11 cellular contexts compared by ENCODE assay signal in genomic region chr16:68072038-68072695, GRCh38. TPM values are rescaled to one million over a fixed set of nuclear protein-coding genes. Genes with fewer than 3 reads are reported as not detected.
DNase-seq lines count a peak whose midpoint lies in the region; ATAC-seq and TF ChIP-seq lines count a peak whose summit lies in the region.
"Had no signal": no experiment of that assay in that cellular context is flagged by ENCODE, and none has a peak within 500 bp of the region (broad histone marks: within the 10 kb centered on the region; RNA-seq: fewer than 3 reads in every experiment).

No MANE protein-coding gene starts in this region.

- POLR2A ChIA-PET in RWPE1 (lab: Yijun Ruan, JAX; ENCODE audit: low non-redundant PET), result interaction anchor here (0.6 kb wide), 1 partner anchor 629 kb away, joined by 3 read pairs; no protein-coding TSS in a partner anchor

- no peak overlapping the region for H3K4me3 ChIP-seq in fibroblast of villous mesenchyme (ENCODE audit: low read depth, low read length)
- no peak overlapping the region for H3K4me3 ChIP-seq in rectal smooth muscle tissue (ENCODE audit: low read length)

- peaks cover 27% of the 10 kb centered on the region for H3K36me3 ChIP-seq in rectal smooth muscle tissue (ENCODE audit: control insufficient read depth, insufficient read depth, low read length)

- ATAC-seq in HG02763 (IDR thresholded peaks at IDR 0.05; ENCODE audit: unreplicated experiment) (no peak), HG02678 (IDR thresholded peaks at IDR 0.05; ENCODE audit: unreplicated experiment) (no peak)

- H3K27ac ChIP-seq in RWPE1 (peak overlapping the region; percentile 88), rectal smooth muscle tissue (ENCODE audit: low read depth, low read length) (peak overlapping the region; percentile 14)

- no peaks in the 10 kb centered on the region for H3K27me3 ChIP-seq in rectal smooth muscle tissue (ENCODE audit: control insufficient read depth, insufficient read depth, low read length)

- DNase-seq in EL (peak; percentile 76), RWPE1 (ENCODE audit: low spot score) (peak; percentile 89), fibroblast of villous mesenchyme (ENCODE audit: low read depth) (peak; percentile 89), hepatic stellate cell (ENCODE audit: low spot score) (no peak), NCI-H2107 (lab: John Stamatoyannopoulos, UW) (no peak)

- peaks cover 5% of the 10 kb centered on the region for H3K4me1 ChIP-seq in rectal smooth muscle tissue (ENCODE audit: control insufficient read depth, insufficient read depth, low read length)

- CTCF ChIA-PET in RWPE1 (lab: Yijun Ruan, JAX), result no interaction called here

- no peak for TF ChIP-seq CTCF in RWPE1 (conservative IDR thresholded peaks at IDR 0.05; ENCODE audit: low read depth)
- no peak for TF ChIP-seq CTCF in fibroblast of villous mesenchyme (IDR thresholded peaks at IDR 0.05; ENCODE audit: insufficient read depth, low read depth, low read length)

- no peak overlapping the region for H3K9ac ChIP-seq in rectal smooth muscle tissue (ENCODE audit: low read length)

RNA-seq across cellular contexts. Expression of gene NFATC3, which starts 13.0 kb away (rescaled TPM):
- 22.5 and 32.8 TPM in 2 replicates for total RNA-seq in fibroblast of villous mesenchyme

RNA-seq across cellular contexts. Expression of gene DUS2, which starts 49.1 kb away (rescaled TPM):
- total RNA-seq in fibroblast of villous mesenchyme, result 14.5 and 19.4 TPM in 2 replicates

RNA-seq across cellular contexts. Expression of gene DDX28, which starts 49.1 kb away (rescaled TPM):
- total RNA-seq in fibroblast of villous mesenchyme, result 12.1 and 13.2 TPM in 2 replicates

RNA-seq across cellular contexts. Expression of gene DPEP2NB, which starts 56.5 kb away (rescaled TPM):
- total RNA-seq in fibroblast of villous mesenchyme, result under 0.01 TPM in 1 of 2 replicates, not detected in the other
- total RNA-seq: glomerular endothelial cell, HT-29, temporal lobe had no signal

Comparison
In these comparisons a context has a peak if more than half of its experiments do, and no peak if none do; other contexts are left out.
1. DNase-seq: peak in EL (single experiment), RWPE1 (single experiment) and fibroblast of villous mesenchyme (single experiment); none in hepatic stellate cell (single experiment) and NCI-H2107 (single experiment).